Comparison of ENCODE assay signal across 13 cellular contexts in genomic region chr14:73386342-73386741, GRCh38.
"Had no signal": no experiment of that assay in that cellular context is flagged by ENCODE, and none has a peak within 500 bp of the region (broad histone marks: within the 10 kb centered on the region; RNA-seq: fewer than 3 reads in every experiment).

No MANE protein-coding gene starts in this region.

- ATAC-seq: activated CD8-positive, alpha-beta memory T cell treated with anti-CD3 and anti-CD28 coated beads, Interleukin-2, amount 10 ng/mL, durations not matched to agents 7 days and 5 days; activated naive CD4-positive, alpha-beta T cell treated with anti-CD3 and anti-CD28 coated beads, Interleukin-2, amount 50 U/mL, for 72 hours; activated T-cell treated with anti-CD3 and anti-CD28 coated beads, Interleukin-2, amount 50 U/mL, for 4 hours; left cardiac atrium had no signal

- H3K27me3 Mint-ChIP-seq: activated CD8-positive, alpha-beta memory T cell treated with anti-CD3 and anti-CD28 coated beads, Interleukin-2, amount 10 ng/mL, durations not matched to agents 7 days and 5 days had no signal

- H3K4me1 Mint-ChIP-seq: activated CD8-positive, alpha-beta memory T cell treated with anti-CD3 and anti-CD28 coated beads, Interleukin-2, amount 10 ng/mL, durations not matched to agents 7 days and 5 days; nephron progenitor cell had no signal

- H3K27ac Mint-ChIP-seq: activated CD8-positive, alpha-beta memory T cell treated with anti-CD3 and anti-CD28 coated beads, Interleukin-2, amount 10 ng/mL, durations not matched to agents 7 days and 5 days; activated naive CD4-positive, alpha-beta T cell treated with anti-CD3 and anti-CD28 coated beads, Interleukin-2, amount 50 U/mL, for 72 hours; nephron progenitor cell had no signal

- DNase-seq: activated CD4-positive, alpha-beta T cell treated with anti-CD3 and anti-CD28 coated beads for 1 hour; activated CD4-positive, alpha-beta T cell treated with anti-CD3 and anti-CD28 coated beads, Interleukin-2, amount 50 U/mL, for 48 hours; activated CD8-positive, alpha-beta memory T cell treated with anti-CD3 and anti-CD28 coated beads, Interleukin-2, amount 10 ng/mL, durations not matched to agents 7 days and 5 days; activated effector memory CD4-positive, alpha-beta T cell treated with anti-CD3 and anti-CD28 coated beads, Interleukin-2, amount 50 U/mL, for 16 hours; activated T-cell treated with anti-CD3 and anti-CD28 coated beads, Interleukin-2, amount 50 U/mL, for 4 hours; amygdala; colonic mucosa; hypothalamus; left cardiac atrium; mammary epithelial cell; nephron progenitor cell; T-helper 9 cell had no signal

- H3K4me3 Mint-ChIP-seq: activated CD8-positive, alpha-beta memory T cell treated with anti-CD3 and anti-CD28 coated beads, Interleukin-2, amount 10 ng/mL, durations not matched to agents 7 days and 5 days; activated T-cell treated with anti-CD3 and anti-CD28 coated beads, Interleukin-2, amount 50 U/mL, for 4 hours; nephron progenitor cell had no signal
